In genomic region chr13:35016362-35017148, GRCh38 we compare ENCODE assay signal across 1 cellular context.
TF ChIP-seq lines count a peak whose summit lies in the region.

No MANE protein-coding gene starts in this region.

TF ChIP-seq in GM12878, 131 proteins besides CTCF, POLR2A, EP300 and RAD21 (continued from another document):
- no peak for TF ChIP-seq POLR2AphosphoS5 (IDR thresholded peaks at IDR 0.05; ENCODE audit: low read length)
- no peak for TF ChIP-seq RUNX3 (IDR thresholded peaks at IDR 0.05; ENCODE audit: low read length)
TF ChIP-seq in GM12878: peak in this region for 1.
